Comparison of ENCODE assay signal across 2 cellular contexts in the genomic region with DNA sequence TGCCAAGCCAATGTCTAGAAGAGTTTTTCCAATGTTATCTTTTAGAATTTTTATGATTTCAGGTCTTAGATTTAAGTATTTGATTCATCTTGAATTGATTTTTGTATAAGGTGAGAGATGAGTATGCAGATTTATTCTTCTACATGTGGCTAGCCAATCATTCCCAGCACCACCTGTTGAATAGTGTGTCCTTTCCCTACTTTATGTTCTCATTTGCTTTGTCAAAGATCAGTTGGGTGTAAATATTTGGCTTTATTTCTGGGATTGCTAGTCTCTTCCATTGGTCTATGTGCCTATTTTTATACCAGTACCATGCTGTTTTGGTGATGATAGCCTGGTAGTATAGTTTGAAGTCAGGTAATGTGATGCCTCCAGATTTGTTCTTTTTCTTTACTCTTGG.
DNase-seq lines count a peak whose midpoint lies in the region; ATAC-seq, FAIRE-seq and TF ChIP-seq lines count a peak whose summit lies in the region.
"Not testable (repeated sequence)": the region's sequence is repeated elsewhere in the genome, so short reads cannot be mapped to it uniquely, and the experiment has no call there.

No MANE protein-coding gene starts in this region.

- not testable (repeated sequence) for BruUV-seq in K562 (replicated peaks; lab: Mats Ljungman, UMichigan)

- not testable (repeated sequence) for H2AFZ ChIP-seq in K562 (ENCODE audit: low read depth, low read length)

- POLR2A ChIA-PET in HEK293 (lab: Yijun Ruan, JAX); K562 (lab: Yijun Ruan, JAX): not testable (repeated sequence)

- not testable (repeated sequence) for H3K4me2 ChIP-seq in K562 (ENCODE audit: insufficient read depth, low read length)

- not testable (repeated sequence) for H3K27ac ChIP-seq in HEK293 (ENCODE audit: extremely low read depth, low read depth, low read length); K562 (ENCODE audit: extremely low read depth, low read depth, low read length)

- not testable (repeated sequence) for H3K9me3 ChIP-seq in HEK293 (ENCODE audit: control insufficient read depth, insufficient read depth, low read depth, low read length); K562 (replicated peaks; ENCODE audit: control insufficient read depth, insufficient read depth, low read depth, low read length)

- H3K9ac ChIP-seq in K562 (ENCODE audit: insufficient read depth in 1 of 2, low read depth in 2 of 2, low read length in 2 of 2): not testable (repeated sequence)

- in situ Hi-C loops in K562 (cut with MboI): not testable (repeated sequence)

- TF ChIP-seq RAD21 in K562 (CRISPR knock-in tag; conservative IDR thresholded peaks at IDR 0.05 in 1 of 2, IDR thresholded peaks at IDR 0.05 in 1 of 2): not testable (repeated sequence)

- not testable (repeated sequence) for TF ChIP-seq POLR2A in K562 (conservative IDR thresholded peaks at IDR 0.05)

- H3K4me1 ChIP-seq in HEK293 (ENCODE audit: control insufficient read depth, insufficient read depth, low read length); K562 (replicated peaks in 1 of 2; ENCODE audit: control insufficient read depth in 2 of 2, insufficient read depth in 2 of 2, low read length in 2 of 2): not testable (repeated sequence)

- DNase-seq in K562 (ENCODE audit: extremely low read depth in 1 of 4, low spot score in 3 of 4): not testable (repeated sequence)

- not testable (repeated sequence) for H3K27me3 ChIP-seq in K562 (ENCODE audit: control insufficient read depth in 2 of 2, insufficient read depth in 2 of 2, low read length in 2 of 2)

- not testable (repeated sequence) for ATAC-seq in K562

- not testable (repeated sequence) for TF ChIP-seq EP300 in K562 (IDR thresholded peaks at IDR 0.05; ENCODE audit: low read length)

- not testable (repeated sequence) for FAIRE-seq in K562 (lab: Jason Lieb, UNC)

- H3K9me1 ChIP-seq in K562 (ENCODE audit: control insufficient read depth, insufficient read depth, low read length): not testable (repeated sequence)

- H3K4me3 ChIP-seq in HEK293 (ENCODE audit: low read depth, low read length); K562: not testable (repeated sequence)

- H4K20me1 ChIP-seq in K562 (replicated peaks; ENCODE audit: control insufficient read depth, insufficient read depth, low read length): not testable (repeated sequence)

- CTCF ChIA-PET in HEK293 (lab: Yijun Ruan, JAX); K562 (lab: Yijun Ruan, JAX; ENCODE audit: low intra/inter-chr PET ratio): not testable (repeated sequence)

- H3K79me2 ChIP-seq in K562 (ENCODE audit: control insufficient read depth, insufficient read depth, low read length): not testable (repeated sequence)

- H3K36me3 ChIP-seq in HEK293 (ENCODE audit: control insufficient read depth in 2 of 2, insufficient read depth in 1 of 2, low read length in 2 of 2); K562 (ENCODE audit: control insufficient read depth, insufficient read depth, low read length): not testable (repeated sequence)

- not testable (repeated sequence) for TF ChIP-seq CTCF in HEK293 (tag by site-specific recombination; IDR thresholded peaks at IDR 0.05); K562 (IDR thresholded peaks at IDR 0.05 in 2 of 3, conservative IDR thresholded peaks at IDR 0.05 in 1 of 3; ENCODE audit: insufficient read depth in 2 of 3, low read depth in 1 of 3, low read length in 3 of 3)

- intact Hi-C loops in K562 (cut with micrococcal nuclease): not testable (repeated sequence)

TF ChIP-seq in HEK293, 187 proteins besides CTCF, POLR2A, EP300 and RAD21:
- TF ChIP-seq SCRT1 (tag by site-specific recombination; IDR thresholded peaks at IDR 0.05; ENCODE audit: borderline replicate concordance): peak; percentile 73; the same call in 1 of the 2 replicates
- peak; percentile 79 for TF ChIP-seq SCRT2 (tag by site-specific recombination; IDR thresholded peaks at IDR 0.05)
TF ChIP-seq in HEK293: peak in this region for 2; not testable (repeated sequence) for 185.

TF ChIP-seq in K562, 482 proteins besides CTCF, POLR2A, EP300 and RAD21:
- TF ChIP-seq RBM25 (IDR thresholded peaks at IDR 0.05; ENCODE audit: low read depth, low read length, severe bottlenecking): peak; percentile 27
